Comparison of ENCODE assay signal across 8 cellular contexts in the genomic region with DNA sequence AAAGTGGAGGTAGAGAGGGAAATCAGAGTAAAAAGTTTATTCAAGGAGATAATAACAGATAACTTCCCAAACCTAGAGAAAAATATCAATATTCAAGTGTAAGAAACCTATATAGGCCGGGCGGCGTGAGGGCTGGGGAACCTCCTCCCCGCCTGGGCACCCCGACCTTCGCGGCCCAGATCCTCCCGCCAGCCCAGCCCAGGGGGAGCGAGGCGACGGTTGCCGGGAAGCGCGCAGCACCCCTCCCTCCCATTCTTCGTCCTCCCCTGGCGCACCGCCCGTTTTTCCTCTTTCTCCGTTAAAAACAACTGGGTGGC. TPM values are rescaled to one million over a fixed set of nuclear protein-coding genes. Genes with fewer than 3 reads are reported as not detected.
DNase-seq lines count a peak whose midpoint lies in the region; ATAC-seq and TF ChIP-seq lines count a peak whose summit lies in the region.

No MANE protein-coding gene starts in this region.

- TF ChIP-seq CTCF in H9 (conservative IDR thresholded peaks at IDR 0.05): no peak
- TF ChIP-seq CTCF in left ventricle myocardium inferior (IDR thresholded peaks at IDR 0.05; ENCODE audit: borderline replicate concordance): no peak
- no peak for TF ChIP-seq CTCF in retinal pigment epithelial cell (conservative IDR thresholded peaks at IDR 0.05; ENCODE audit: low read depth, low read length)

- no peak overlapping the region for H2BK20ac ChIP-seq in H9 (ENCODE audit: low read depth, low read length, poor library complexity, severe bottlenecking)

- DNase-seq in H9: no peak
- DNase-seq in left ventricle myocardium inferior: peak; percentile 61
- no peak for DNase-seq in retinal pigment epithelial cell (ENCODE audit: low read depth)
- no peak for DNase-seq in stimulated activated naive CD4-positive, alpha-beta T cell (lab: John Stamatoyannopoulos, UW)
- DNase-seq in HuH-7.5 (ENCODE audit: low spot score): no peak

- peak overlapping the region; percentile 81 for H3K14ac ChIP-seq in H9 (ENCODE audit: insufficient read depth, low read length)

- H2AK5ac ChIP-seq in H9 (ENCODE audit: insufficient read length, low read length): no peak overlapping the region

- H3K36me3 ChIP-seq in left ventricle myocardium inferior: no peaks in the 10 kb centered on the region

- H2AFZ ChIP-seq in H9 (ENCODE audit: low read length): no peak overlapping the region

- peaks cover 2% of the 10 kb centered on the region; the same call in 1 of the 2 replicates for H3K4me1 ChIP-seq in H9 (ENCODE audit: insufficient read depth, low read length)
- peaks cover 28% of the 10 kb centered on the region for H3K4me1 ChIP-seq in left ventricle myocardium inferior

- peak overlapping the region; percentile 20 for H3K4me2 ChIP-seq in H9 (ENCODE audit: insufficient read depth, insufficient read length, low read length)

- H3K56ac ChIP-seq in H9 (ENCODE audit: insufficient read length, low read depth, low read length): no peak overlapping the region

- no peak overlapping the region for H3K27ac ChIP-seq in H9 (ENCODE audit: insufficient read length, low read depth, low read length)
- H3K27ac ChIP-seq in left ventricle myocardium inferior (replicated peaks): peak overlapping the region; percentile 86

- no peak overlapping the region for H2BK15ac ChIP-seq in H9 (ENCODE audit: low read depth, low read length)

- H3K36me3 Mint-ChIP-seq in H9 (ENCODE audit: insufficient read depth in 1 of 3, low read depth in 3 of 3): peaks cover 0 to 4% (median 2%) of the 10 kb centered on the region in 3 experiments; a peak in 3 of 7 replicates
- H3K36me3 Mint-ChIP-seq in activated T-helper 17 cell treated with anti-CD3 and anti-CD28 coated beads, Interleukin-2, amount 50 U/mL, for 72 hours (ENCODE audit: low read depth): no peaks in the 10 kb centered on the region

- peak overlapping the region; percentile 76 to 82 for H3K4me3 Mint-ChIP-seq in H9
- peak overlapping the region; percentile 27 for H3K4me3 Mint-ChIP-seq in activated T-helper 17 cell treated with anti-CD3 and anti-CD28 coated beads, Interleukin-2, amount 50 U/mL, for 72 hours

- H4K20me1 ChIP-seq in H9 (ENCODE audit: control insufficient read depth, insufficient read depth, insufficient read length): no peaks in the 10 kb centered on the region

- H3K9ac ChIP-seq in H9 (ENCODE audit: extremely low read depth, insufficient read length, low read length): no peak overlapping the region

- H2BK5ac ChIP-seq in H9 (ENCODE audit: insufficient read length, low read length): no peak overlapping the region

- H2BK12ac ChIP-seq in H9 (ENCODE audit: insufficient read length, low read depth, low read length): no peak overlapping the region

- no peak overlapping the region for H2BK120ac ChIP-seq in H9 (ENCODE audit: low read depth, low read length, poor library complexity, severe bottlenecking)

- peak overlapping the region; percentile 82 for H3K4me3 ChIP-seq in left ventricle myocardium inferior
- H3K4me3 ChIP-seq in retinal pigment epithelial cell (ENCODE audit: low read length): peak overlapping the region; percentile 60

- intact Hi-C loops in left ventricle myocardium inferior (cut with micrococcal nuclease): no loop called here

- no CpG with 5 or more reads among the region's 19 CpGs for WGBS in H9 (ENCODE audit: extremely low coverage, insufficient read length, low lambda C conversion rate)

- H3K18ac ChIP-seq in H9 (ENCODE audit: insufficient read length, low read depth, low read length): no peak overlapping the region

- H3K4me1 Mint-ChIP-seq in H9: peaks cover 22 to 24% of the 10 kb centered on the region in 2 experiments
- peaks cover 6% of the 10 kb centered on the region for H3K4me1 Mint-ChIP-seq in activated T-helper 17 cell treated with anti-CD3 and anti-CD28 coated beads, Interleukin-2, amount 50 U/mL, for 72 hours

- H3K27me3 ChIP-seq in H9 (ENCODE audit: insufficient read depth, low read length) (peaks cover 2% of the 10 kb centered on the region; the same call in 1 of the 2 replicates), left ventricle myocardium inferior (ENCODE audit: low read depth) (peaks cover 46% of the 10 kb centered on the region)

- H3K79me1 ChIP-seq in H9 (ENCODE audit: insufficient read depth, low read depth, low read length, poor library complexity, severe bottlenecking): no peaks in the 10 kb centered on the region

- ATAC-seq in activated T-helper 17 cell treated with anti-CD3 and anti-CD28 coated beads, Interleukin-2, amount 50 U/mL, for 72 hours (replicated peaks): no peak
- no peak for ATAC-seq in GM19328 (IDR thresholded peaks at IDR 0.05; ENCODE audit: unreplicated experiment)
- ATAC-seq in HG03025 (IDR thresholded peaks at IDR 0.05; ENCODE audit: low FRiP score, unreplicated experiment): no peak

- no peak overlapping the region for H4K91ac ChIP-seq in H9 (ENCODE audit: insufficient read length, low read depth, low read length)

- no peak overlapping the region for H3K4ac ChIP-seq in H9 (ENCODE audit: low read depth, low read length)

- peaks cover 0 to 2% of the 10 kb centered on the region in 2 experiments; a peak in 3 of 5 replicates for H3K9me3 Mint-ChIP-seq in H9
- no peaks in the 10 kb centered on the region for H3K9me3 Mint-ChIP-seq in activated T-helper 17 cell treated with anti-CD3 and anti-CD28 coated beads, Interleukin-2, amount 50 U/mL, for 72 hours

- H3K27ac Mint-ChIP-seq in H9: no peak overlapping the region
- no peak overlapping the region for H3K27ac Mint-ChIP-seq in activated T-helper 17 cell treated with anti-CD3 and anti-CD28 coated beads, Interleukin-2, amount 50 U/mL, for 72 hours

- no peak overlapping the region for H3K23ac ChIP-seq in H9 (ENCODE audit: insufficient read length, low read depth, low read length)

- H3K27me3 Mint-ChIP-seq in H9 (ENCODE audit: low read depth): peaks cover 63% of the 10 kb centered on the region
- H3K27me3 Mint-ChIP-seq in activated T-helper 17 cell treated with anti-CD3 and anti-CD28 coated beads, Interleukin-2, amount 50 U/mL, for 72 hours: peaks cover 56% of the 10 kb centered on the region

- H3T11ph ChIP-seq in H9 (ENCODE audit: low read length): no peak overlapping the region

- no peaks in the 10 kb centered on the region for H3K79me2 ChIP-seq in H9 (ENCODE audit: insufficient read depth, low read length)

- no peak overlapping the region for H4K8ac ChIP-seq in H9 (replicated peaks; ENCODE audit: insufficient read length, low read depth, low read length)

- H3K23me2 ChIP-seq in H9 (ENCODE audit: insufficient read length, low read depth, low read length, poor library complexity, severe bottlenecking): peaks cover 6% of the 10 kb centered on the region

- H4K5ac ChIP-seq in H9 (ENCODE audit: insufficient read length, low read depth, low read length): no peak overlapping the region

- no peaks in the 10 kb centered on the region for H3K9me3 ChIP-seq in H9 (ENCODE audit: control insufficient read depth, low read depth, low read length)
- no peaks in the 10 kb centered on the region for H3K9me3 ChIP-seq in left ventricle myocardium inferior (replicated peaks)

RNA-seq across cellular contexts. Expression of a gene that starts 32.4 kb away (rescaled TPM):
- 0.18 and 0.24 TPM in 2 replicates for total RNA-seq in H9 (2021)
- not detected for total RNA-seq in activated T-helper 17 cell treated with anti-CD3 and anti-CD28 coated beads, Interleukin-2, amount 50 U/mL, for 72 hours
- total RNA-seq in left ventricle myocardium inferior: 0.49 TPM
